Comparison of ENCODE assay signal across 19 cellular contexts in genomic region chr6:156389296-156389695, GRCh38.
DNase-seq lines count a peak whose midpoint lies in the region; ATAC-seq and TF ChIP-seq lines count a peak whose summit lies in the region.
"Had no signal": no experiment of that assay in that cellular context is flagged by ENCODE, and none has a peak within 500 bp of the region (broad histone marks: within the 10 kb centered on the region; RNA-seq: fewer than 3 reads in every experiment).

No MANE protein-coding gene starts in this region.

- DNase-seq in Right ventricle myocardium inferior (ENCODE audit: missing footprints) = peak; percentile 53
- no peak for DNase-seq in right cardiac atrium
- peak; percentile 71 for DNase-seq in chondrocyte (ENCODE audit: low spot score)
- DNase-seq in esophagus muscularis mucosa (ENCODE audit: extremely low spot score) = peak; percentile 68
- DNase-seq in RKO (ENCODE audit: low spot score) = no peak
- DNase-seq in medulla oblongata (ENCODE audit: extremely low spot score) = no peak
- DNase-seq: AML-193; Caco-2; Calu3; CD4-positive, alpha-beta T cell; CD8-positive, alpha-beta T cell; DMS79 treated with DMSO at 0.1 percent for 48 hours; GF-D8 had no signal

- TF ChIP-seq CTCF in chondrocyte (IDR thresholded peaks at IDR 0.05) = no peak
- TF ChIP-seq CTCF in esophagus muscularis mucosa (IDR thresholded peaks at IDR 0.05) = no peak

- H3K4me3 Mint-ChIP-seq in chondrocyte (ENCODE audit: unreplicated experiment) = no peak overlapping the region
- H3K4me3 Mint-ChIP-seq: B cell; CD4-positive, alpha-beta T cell; CD8-positive, alpha-beta T cell had no signal

- TF ChIP-seq EP300 in esophagus muscularis mucosa (IDR thresholded peaks at IDR 0.05) = no peak

- intact Hi-C loops in Right ventricle myocardium inferior (cut with DNase I) (no loop called here), right cardiac atrium (cut with DNase I) (no loop called here), esophagus muscularis mucosa (cut with DNase I) (no loop called here)

- no peaks in the 10 kb centered on the region for H3K4me1 Mint-ChIP-seq in chondrocyte (ENCODE audit: low read depth)

- H3K9me3 Mint-ChIP-seq in chondrocyte (ENCODE audit: low read depth) = no peaks in the 10 kb centered on the region
- H3K9me3 Mint-ChIP-seq: CD4-positive, alpha-beta T cell had no signal

- ATAC-seq in Right ventricle myocardium inferior (no peak), right cardiac atrium (no peak), GM21390 (IDR thresholded peaks at IDR 0.05; ENCODE audit: unreplicated experiment) (no peak)
- ATAC-seq: A549; CD8-positive, alpha-beta T cell had no signal

- no peaks in the 10 kb centered on the region for H3K4me1 ChIP-seq in right cardiac atrium (ENCODE audit: control insufficient read depth, insufficient read depth, low read length)
- no peaks in the 10 kb centered on the region for H3K4me1 ChIP-seq in esophagus muscularis mucosa
- H3K4me1 ChIP-seq: A549, Caco-2 had no signal

- H3K27me3 ChIP-seq in right cardiac atrium (ENCODE audit: control insufficient read depth, insufficient read depth) (no peaks in the 10 kb centered on the region), esophagus muscularis mucosa (no peaks in the 10 kb centered on the region)
- H3K27me3 ChIP-seq: BLaER1 treated with 17β-estradiol and CSF1 and Interleukin-3, amounts not matched to agents 10 nM and 100 nM had no signal

- H3K36me3 ChIP-seq in esophagus muscularis mucosa = no peaks in the 10 kb centered on the region
- H3K36me3 ChIP-seq: BLaER1 treated with 17β-estradiol and CSF1 and Interleukin-3, amounts not matched to agents 10 nM and 100 nM had no signal

- 85% methylated on average over 10 of the region's 10 CpGs for WGBS in right cardiac atrium
- WGBS in esophagus muscularis mucosa = 85% methylated on average over 8 of the region's 10 CpGs

- H3K9me3 ChIP-seq in right cardiac atrium (ENCODE audit: control insufficient read depth, low read length) = no peaks in the 10 kb centered on the region
- no peaks in the 10 kb centered on the region for H3K9me3 ChIP-seq in esophagus muscularis mucosa
- H3K9me3 ChIP-seq: A549, Caco-2 had no signal

- no peak overlapping the region for H3K27ac Mint-ChIP-seq in chondrocyte (ENCODE audit: unreplicated experiment)
- H3K27ac Mint-ChIP-seq: B cell; CD4-positive, alpha-beta T cell; CD8-positive, alpha-beta T cell had no signal

- H3K36me3 Mint-ChIP-seq in chondrocyte (ENCODE audit: low read depth) = no peaks in the 10 kb centered on the region
- H3K36me3 Mint-ChIP-seq: CD8-positive, alpha-beta T cell had no signal

- H3K4me3 ChIP-seq in right cardiac atrium (ENCODE audit: low read length) = no peak overlapping the region
- H3K4me3 ChIP-seq in esophagus muscularis mucosa = no peak overlapping the region
- H3K4me3 ChIP-seq: A549; BLaER1 treated with 17β-estradiol and CSF1 and Interleukin-3, amounts not matched to agents 10 nM and 100 nM had no signal

- TF ChIP-seq POLR2A in esophagus muscularis mucosa (IDR thresholded peaks at IDR 0.05; ENCODE audit: low read depth) = no peak

- H3K27ac ChIP-seq in right cardiac atrium (ENCODE audit: low read length) (no peak overlapping the region), esophagus muscularis mucosa (replicated peaks in 1 of 4) (no peak overlapping the region)
- H3K27ac ChIP-seq: 22Rv1; A549; BLaER1 treated with 17β-estradiol and CSF1 and Interleukin-3, amounts not matched to agents 10 nM and 100 nM; C4-2B had no signal

- H3K27me3 Mint-ChIP-seq in chondrocyte (ENCODE audit: low read depth) = peaks cover 14% of the 10 kb centered on the region
- H3K27me3 Mint-ChIP-seq: CD4-positive, alpha-beta T cell had no signal

Comparison
In these comparisons a context has a peak if more than half of its experiments do, and no peak if none do; other contexts are left out.
1. DNase-seq: peak in Right ventricle myocardium inferior (single experiment), chondrocyte (single experiment) and esophagus muscularis mucosa (single experiment); none in right cardiac atrium (0 of 3), RKO (single experiment) and medulla oblongata (single experiment).